In genomic region chr9:68750786-68751185, GRCh38 we compare ENCODE assay signal across 22 cellular contexts. TPM values are rescaled to one million over a fixed set of nuclear protein-coding genes. Genes with fewer than 3 reads are reported as not detected.
A peak's percentile ranks its signal among the peaks of the same experiment; 100 is the strongest.
DNase-seq lines count a peak whose midpoint lies in the region; ATAC-seq and TF ChIP-seq lines count a peak whose summit lies in the region.
"Had no signal": no experiment of that assay in that cellular context is flagged by ENCODE, and none has a peak within 500 bp of the region (broad histone marks: within the 10 kb centered on the region; RNA-seq: fewer than 3 reads in every experiment).

No MANE protein-coding gene starts in this region.

- no peak overlapping the region for H3K4me3 ChIP-seq in HFF-Myc (replicated peaks; ENCODE audit: low read depth, low read length)
- H3K4me3 ChIP-seq in RWPE2 (ENCODE audit: severe bottlenecking) = no peak overlapping the region
- no peak overlapping the region for H3K4me3 ChIP-seq in kidney epithelial cell (ENCODE audit: low read depth, low read length)
- no peak overlapping the region for H3K4me3 ChIP-seq in retinal pigment epithelial cell (ENCODE audit: low read length)
- H3K4me3 ChIP-seq: heart right ventricle, sigmoid colon, uterus had no signal

- TF ChIP-seq CTCF in HFF-Myc (IDR thresholded peaks at IDR 0.05; ENCODE audit: low read depth, low read length, missing control alignments) (no peak), RWPE2 (IDR thresholded peaks at IDR 0.05; ENCODE audit: poor library complexity, severe bottlenecking) (no peak), kidney epithelial cell (IDR thresholded peaks at IDR 0.05; ENCODE audit: insufficient read depth, low read length, poor library complexity, severe bottlenecking) (no peak), retinal pigment epithelial cell (conservative IDR thresholded peaks at IDR 0.05; ENCODE audit: low read depth, low read length) (no peak)

- ATAC-seq in RWPE2 (ENCODE audit: low read depth) = peak; percentile 44; the same call in 1 of the 3 replicates
- ATAC-seq: heart right ventricle, T-cell had no signal

- no peaks in the 10 kb centered on the region for H3K9me3 ChIP-seq in RWPE2 (ENCODE audit: severe bottlenecking)
- H3K9me3 ChIP-seq: heart right ventricle, sigmoid colon, uterus had no signal

- no peaks in the 10 kb centered on the region for H3K36me3 ChIP-seq in RWPE2 (ENCODE audit: low read depth)
- no peaks in the 10 kb centered on the region for H3K36me3 ChIP-seq in kidney epithelial cell (ENCODE audit: control insufficient read depth, insufficient read depth, low read length)
- H3K36me3 ChIP-seq: heart right ventricle, sigmoid colon, uterus had no signal

- H3K27me3 ChIP-seq in RWPE2 (ENCODE audit: insufficient read depth, poor library complexity, severe bottlenecking) (no peaks in the 10 kb centered on the region), kidney epithelial cell (ENCODE audit: control insufficient read depth, insufficient read depth, low read length) (no peaks in the 10 kb centered on the region)
- H3K27me3 ChIP-seq: heart right ventricle, sigmoid colon, uterus had no signal

- DNase-seq in HFF-Myc (ENCODE audit: extremely low read depth, low read depth) = peak; percentile 4
- no peak for DNase-seq in RWPE2 (ENCODE audit: low spot score)
- DNase-seq in kidney epithelial cell (ENCODE audit: low read depth) = peak; percentile 9
- peak; percentile 70 for DNase-seq in retinal pigment epithelial cell (ENCODE audit: low read depth)
- DNase-seq in HPDE6-E6E7 (ENCODE audit: extremely low spot score) = no peak
- DNase-seq in OCI-M2 (lab: John Stamatoyannopoulos, UW; ENCODE audit: unreplicated experiment) = no peak
- no peak for DNase-seq in NCI-H2107 (lab: John Stamatoyannopoulos, UW)
- DNase-seq: activated CD4-positive, alpha-beta T cell treated with anti-CD3 and anti-CD28 coated beads, Interleukin-2, amount 50 U/mL, for 4 hours; activated naive CD4-positive, alpha-beta T cell treated with anti-CD3 and anti-CD28 coated beads for 36 hours; activated T-cell treated with anti-CD3 and anti-CD28 coated beads for 4 hours; anterior cingulate cortex; Calu3; effector memory CD4-positive, alpha-beta T cell; heart right ventricle; NCI-H2171; sigmoid colon; stimulated activated CD4-positive, alpha-beta T cell treated with anti-CD3 and anti-CD28 coated beads, Interleukin-1b, Interleukin-23, amount 100 ng/mL, for 48 hours; T-cell; uterus had no signal

- no peaks in the 10 kb centered on the region for H3K4me1 ChIP-seq in RWPE2 (ENCODE audit: insufficient read depth, poor library complexity, severe bottlenecking)
- H3K4me1 ChIP-seq: uterus had no signal

- no peak overlapping the region for H3K27ac ChIP-seq in RWPE2 (ENCODE audit: poor library complexity, severe bottlenecking)
- H3K27ac ChIP-seq: uterus had no signal

RNA-seq across cellular contexts. Expression of gene PIP5K1B, which starts 45.7 kb away (rescaled TPM):
- total RNA-seq in kidney epithelial cell = 0.55 and 0.71 TPM in 2 replicates
- total RNA-seq: G401, LHCN-M2, osteoblast had no signal

Comparison
In these comparisons a context has a peak if more than half of its experiments do, and no peak if none do; other contexts are left out.
1. DNase-seq: peak in HFF-Myc (single experiment), kidney epithelial cell (single experiment) and retinal pigment epithelial cell (single experiment); none in RWPE2 (single experiment), HPDE6-E6E7 (single experiment), OCI-M2 (single experiment) and NCI-H2107 (single experiment).